In the genomic region with DNA sequence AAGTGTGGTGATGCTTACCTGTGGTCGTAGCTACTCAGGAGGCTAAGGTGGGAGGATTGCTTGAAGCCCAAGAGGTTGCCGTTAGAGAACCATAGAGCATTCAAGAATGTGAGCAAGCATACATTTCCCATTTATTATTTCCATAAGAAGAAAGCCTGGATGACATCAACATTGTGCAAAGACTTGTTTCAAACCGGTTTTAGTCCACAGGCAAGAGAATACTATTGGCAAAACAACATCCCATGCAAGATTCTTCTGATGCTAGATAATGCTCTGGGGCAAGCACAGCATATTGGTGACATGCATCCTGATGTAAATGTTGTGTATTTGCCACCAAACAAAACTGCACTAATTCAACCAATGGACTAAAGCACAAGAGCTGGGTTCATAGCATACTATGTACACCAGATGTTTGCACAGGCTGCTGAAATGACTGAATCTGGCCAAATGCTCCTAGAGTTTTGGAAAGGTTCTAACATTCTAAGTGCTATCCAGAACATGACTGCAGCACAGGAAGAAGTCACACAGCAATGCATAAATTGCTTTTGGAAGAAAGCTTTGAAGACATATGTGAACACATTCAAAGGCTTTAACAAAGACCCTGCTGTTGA, we compare ENCODE assay signal across 19 cellular contexts. TPM values are rescaled to one million over a fixed set of nuclear protein-coding genes. Genes with fewer than 3 reads are reported as not detected.
DNase-seq lines count a peak whose midpoint lies in the region; ATAC-seq, FAIRE-seq and TF ChIP-seq lines count a peak whose summit lies in the region.
"Had no signal": no experiment of that assay in that cellular context is flagged by ENCODE, and none has a peak within 500 bp of the region (broad histone marks: within the 10 kb centered on the region; RNA-seq: fewer than 3 reads in every experiment).

No MANE protein-coding gene starts in this region.

- no peak for FAIRE-seq in HepG2 (lab: Jason Lieb, UNC)
- FAIRE-seq: G401.6, GM12892, H1 had no signal

- TF ChIP-seq RAD21 in HepG2 (CRISPR knock-in tag; IDR thresholded peaks at IDR 0.05), result no peak

- no peak for TF ChIP-seq POLR2A in right lobe of liver (IDR thresholded peaks at IDR 0.05)
- TF ChIP-seq POLR2A in HepG2 (IDR thresholded peaks at IDR 0.05; ENCODE audit: insufficient read depth in 1 of 2, low read depth in 2 of 2, low read length in 2 of 2), result no peak
- TF ChIP-seq POLR2A in Peyer's patch (IDR thresholded peaks at IDR 0.05), result no peak

- no peaks in the 10 kb centered on the region for H4K20me1 ChIP-seq in HepG2 (ENCODE audit: insufficient read depth, low read length)
- H4K20me1 ChIP-seq: BLaER1 had no signal

- H3K79me2 ChIP-seq in HepG2 (ENCODE audit: insufficient read depth, low read length), result no peaks in the 10 kb centered on the region

- H3K4me3 ChIP-seq in right lobe of liver (no peak overlapping the region), HepG2 (replicated peaks in 1 of 3; ENCODE audit: insufficient read depth in 1 of 3, low read depth in 2 of 3, low read length in 3 of 3) (no peak overlapping the region), epithelial cell of esophagus (ENCODE audit: low read length) (no peak overlapping the region), Peyer's patch (no peak overlapping the region)
- H3K4me3 ChIP-seq: BLaER1, GM23248 had no signal

- TF ChIP-seq EP300 in HepG2 (IDR thresholded peaks at IDR 0.05; ENCODE audit: low read depth in 2 of 2, low read length in 2 of 2) (no peak), HepG2 (CRISPR knock-in tag; IDR thresholded peaks at IDR 0.05; ENCODE audit: borderline replicate concordance) (no peak)

- WGBS in right lobe of liver (ENCODE audit: insufficient coverage, low coverage, low lambda C conversion rate, missing lambda C conversion rate), result 94% methylated on average over 3 of the region's 3 CpGs
- 9% methylated on average over 3 of the region's 3 CpGs for WGBS in HepG2 (ENCODE audit: low lambda C conversion rate)

- H3K4me1 ChIP-seq in right lobe of liver (peaks cover 0 to 19% (median 0%) of the 10 kb centered on the region in 4 donors), HepG2 (ENCODE audit: insufficient read depth, low read length) (no peaks in the 10 kb centered on the region), Peyer's patch (no peaks in the 10 kb centered on the region)
- H3K4me1 ChIP-seq: Caco-2 had no signal

- POLR2A ChIA-PET in HepG2 (lab: Yijun Ruan, JAX), result no interaction called here

- H3K9me3 ChIP-seq in right lobe of liver, result no peaks in the 10 kb centered on the region
- H3K9me3 ChIP-seq in HepG2 (ENCODE audit: low read length), result no peaks in the 10 kb centered on the region
- H3K9me3 ChIP-seq in Peyer's patch, result no peaks in the 10 kb centered on the region
- H3K9me3 ChIP-seq: BLaER1, Caco-2 had no signal

- no peaks in the 10 kb centered on the region for H3K27me3 ChIP-seq in right lobe of liver
- H3K27me3 ChIP-seq in HepG2 (ENCODE audit: control insufficient read depth in 1 of 2, insufficient read depth in 2 of 2, low read length in 2 of 2), result no peaks in the 10 kb centered on the region
- no peaks in the 10 kb centered on the region for H3K27me3 ChIP-seq in Peyer's patch
- H3K27me3 ChIP-seq: BLaER1 had no signal

- no TSS peak for BruUV-seq in HepG2 (replicated peaks; lab: Mats Ljungman, UMichigan)

- in situ Hi-C loops in HepG2 (cut with HindIII; ENCODE audit: extremely low pct_ligation_motif_present, low pct_unique_long_range_greater_than_20kb), result no loop called here

- no peak overlapping the region for H2AFZ ChIP-seq in HepG2 (ENCODE audit: low read length)
- H2AFZ ChIP-seq: GM23248 had no signal

- H3K36me3 ChIP-seq in right lobe of liver, result no peaks in the 10 kb centered on the region
- H3K36me3 ChIP-seq in HepG2 (replicated peaks in 1 of 2; ENCODE audit: control insufficient read depth in 1 of 2, insufficient read depth in 2 of 2, low read length in 2 of 2), result no peaks in the 10 kb centered on the region
- no peaks in the 10 kb centered on the region for H3K36me3 ChIP-seq in Peyer's patch
- H3K36me3 ChIP-seq: BLaER1 had no signal

- peak; percentile 34 to 81 (median 75) for ATAC-seq in right lobe of liver
- ATAC-seq in HepG2, result no peak
- ATAC-seq in left lobe of liver, result peak; percentile 85
- no peak for ATAC-seq in HG03354 (IDR thresholded peaks at IDR 0.05; ENCODE audit: poor library complexity, severe bottlenecking, unreplicated experiment)
- ATAC-seq: CD8-positive, alpha-beta T cell; HCT116 had no signal

- no peak overlapping the region for H3K4me2 ChIP-seq in HepG2 (ENCODE audit: low read depth, low read length)
- H3K4me2 ChIP-seq: BLaER1 had no signal

- CTCF ChIA-PET in HepG2 (lab: Yijun Ruan, JAX; ENCODE audit: low intra/inter-chr PET ratio, low total read pairs), result no interaction called here

- no peak overlapping the region for H3K27ac ChIP-seq in right lobe of liver
- no peak overlapping the region for H3K27ac ChIP-seq in HepG2 (ENCODE audit: extremely low read length, insufficient read depth, low read length)
- H3K27ac ChIP-seq in Peyer's patch, result no peak overlapping the region
- H3K27ac ChIP-seq: BLaER1, C4-2B, GM23248 had no signal

- intact Hi-C loops in right lobe of liver (cut with DNase I) (no loop called here), HepG2 (cut with micrococcal nuclease; ENCODE audit: unreplicated experiment) (no loop called here)

- TF ChIP-seq CTCF in right lobe of liver (IDR thresholded peaks at IDR 0.05) (no peak), HepG2 (CRISPR knock-in tag; IDR thresholded peaks at IDR 0.05) (no peak), epithelial cell of esophagus (IDR thresholded peaks at IDR 0.05; ENCODE audit: insufficient read depth, low read depth, low read length, missing control alignments) (no peak), Peyer's patch (IDR thresholded peaks at IDR 0.05) (no peak)

- DNase-seq in right lobe of liver, result no peak
- DNase-seq in HepG2 (ENCODE audit: low spot score), result no peak
- peak; percentile 65 for DNase-seq in epithelial cell of esophagus (ENCODE audit: low read depth)
- DNase-seq in left lobe of liver (ENCODE audit: low spot score), result no peak
- no peak for DNase-seq in Peyer's patch
- DNase-seq: Caco-2; CD4-positive, CD25-positive, alpha-beta regulatory T cell; CD8-positive, alpha-beta T cell; DMS153; DND-41; GM23248; H7 had no signal

- H3K9ac ChIP-seq in HepG2 (ENCODE audit: insufficient read depth, low read depth, low read length), result no peak overlapping the region
- H3K9ac ChIP-seq: BLaER1, GM23248 had no signal

TF ChIP-seq in HepG2, 621 proteins besides CTCF, POLR2A, EP300 and RAD21 (continues in another document):
- TF ChIP-seq NR1H2 (CRISPR knock-in tag; IDR thresholded peaks at IDR 0.05; ENCODE audit: borderline replicate concordance, low read depth), result no peak
- TF ChIP-seq KDM2A (CRISPR knock-in tag; IDR thresholded peaks at IDR 0.05; ENCODE audit: borderline replicate concordance, low read depth), result no peak
- TF ChIP-seq MLLT10 (CRISPR knock-in tag; IDR thresholded peaks at IDR 0.05), result no peak
- no peak for TF ChIP-seq SATB2 (CRISPR knock-in tag; IDR thresholded peaks at IDR 0.05)
- TF ChIP-seq, protein P1, sequence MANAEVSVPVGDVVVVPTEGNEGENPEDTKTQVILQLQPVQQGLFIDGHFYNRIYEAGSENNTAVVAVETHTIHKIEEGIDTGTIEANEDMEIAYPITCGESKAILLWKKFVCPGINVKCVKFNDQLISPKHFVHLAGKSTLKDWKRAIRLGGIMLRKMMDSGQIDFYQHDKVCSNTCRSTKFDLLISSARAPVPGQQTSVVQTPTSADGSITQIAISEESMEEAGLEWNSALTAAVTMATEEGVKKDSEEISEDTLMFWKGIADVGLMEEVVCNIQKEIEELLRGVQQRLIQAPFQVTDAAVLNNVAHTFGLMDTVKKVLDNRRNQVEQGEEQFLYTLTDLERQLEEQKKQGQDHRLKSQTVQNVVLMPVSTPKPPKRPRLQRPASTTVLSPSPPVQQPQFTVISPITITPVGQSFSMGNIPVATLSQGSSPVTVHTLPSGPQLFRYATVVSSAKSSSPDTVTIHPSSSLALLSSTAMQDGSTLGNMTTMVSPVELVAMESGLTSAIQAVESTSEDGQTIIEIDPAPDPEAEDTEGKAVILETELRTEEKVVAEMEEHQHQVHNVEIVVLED (CRISPR knock-in tag; IDR thresholded peaks at IDR 0.05; ENCODE audit: borderline replicate concordance), result no peak
- TF ChIP-seq PRPF4 (IDR thresholded peaks at IDR 0.05; ENCODE audit: low read depth, low read length, poor library complexity, severe bottlenecking), result no peak
- TF ChIP-seq, protein P2, sequence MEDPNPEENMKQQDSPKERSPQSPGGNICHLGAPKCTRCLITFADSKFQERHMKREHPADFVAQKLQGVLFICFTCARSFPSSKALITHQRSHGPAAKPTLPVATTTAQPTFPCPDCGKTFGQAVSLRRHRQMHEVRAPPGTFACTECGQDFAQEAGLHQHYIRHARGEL (CRISPR knock-in tag; IDR thresholded peaks at IDR 0.05), result no peak

RNA-seq across cellular contexts. Expression of a gene that starts 42.6 kb away (rescaled TPM):
- 1 to 10 TPM; 3.2 to 6.4 (median 4.5) TPM for total RNA-seq in right lobe of liver
- total RNA-seq in HepG2 (2016; rRNA removed; fragmentation: Illumina TruSeq; extraction: Trizol), result 1.2 and 1.3 TPM in 2 replicates
- total RNA-seq in HepG2 (2016; cell fraction: cytosol; rRNA removed; fragmentation: Illumina TruSeq; extraction: Trizol; ENCODE audit: low read depth), result 0.10 and 0.18 TPM in 2 replicates
- 1.3 TPM in 2 replicates for total RNA-seq in HepG2 (2016; cell fraction: insoluble cytoplasmic fraction; rRNA removed; fragmentation: Illumina TruSeq; extraction: Trizol)
- 1.00 and 1.5 TPM in 2 replicates for total RNA-seq in HepG2 (2016; cell fraction: membrane; rRNA removed; fragmentation: Illumina TruSeq; extraction: Trizol)
- total RNA-seq in HepG2 (2016; cell fraction: nucleus; rRNA removed; fragmentation: Illumina TruSeq; extraction: Trizol), result 1.8 and 3.3 TPM in 2 replicates
- polyA plus RNA-seq in HepG2 (2011; rRNA removed), result 1.4 and 1.6 TPM in 2 replicates
- polyA plus RNA-seq in HepG2 (2011; cell fraction: cytosol; rRNA removed), result 0.90 and 1.2 TPM in 2 replicates
- 0.95 and 1.1 TPM in 2 replicates for polyA plus RNA-seq in HepG2 (2011; cell fraction: nucleus; rRNA removed)
- polyA plus RNA-seq in HepG2 (2012), result 3.4 and 3.5 TPM in 2 replicates
- 0.28 and 0.36 TPM in 2 replicates for polyA plus RNA-seq in HepG2 (2016; cell fraction: cytosol; fragmentation: Illumina TruSeq; extraction: Trizol; ENCODE audit: low read depth)
- polyA plus RNA-seq in HepG2 (2016; cell fraction: insoluble cytoplasmic fraction; fragmentation: Illumina TruSeq; extraction: Trizol; ENCODE audit: low read depth), result 1.7 and 2.0 TPM in 2 replicates
- polyA plus RNA-seq in HepG2 (2016; cell fraction: membrane; fragmentation: Illumina TruSeq; extraction: Trizol; ENCODE audit: low read depth), result 0.70 and 1.1 TPM in 2 replicates
- 2.5 TPM in 2 replicates for polyA plus RNA-seq in HepG2 (2016; cell fraction: nucleus; fragmentation: Illumina TruSeq; extraction: Trizol; ENCODE audit: insufficient read depth, low read depth)
- polyA minus RNA-seq in HepG2 (2011; rRNA and poly(A)+ RNA removed; ENCODE audit: low replicate concordance), result 1.9 and 5.2 TPM in 2 replicates
- polyA minus RNA-seq in HepG2 (2011; cell fraction: cytosol; rRNA and poly(A)+ RNA removed), result 1.5 and 1.7 TPM in 2 replicates
- 2.8 and 3.7 TPM in 2 replicates for polyA minus RNA-seq in HepG2 (2011; cell fraction: nucleus; rRNA and poly(A)+ RNA removed)
- total RNA-seq in left lobe of liver, result 5.2 TPM
- total RNA-seq in Peyer's patch, result 10 to 100 TPM in 1 of 4 donors, 1 to 10 TPM in 3; 5.8 to 11.2 (median 8.3) TPM

Comparison
In these comparisons a context has a peak if more than half of its experiments do, and no peak if none do; other contexts are left out.
1. ATAC-seq: peak in right lobe of liver (4 of 4) and left lobe of liver (single experiment); none in HepG2 (single experiment) and HG03354 (single experiment).